In the genomic region with DNA sequence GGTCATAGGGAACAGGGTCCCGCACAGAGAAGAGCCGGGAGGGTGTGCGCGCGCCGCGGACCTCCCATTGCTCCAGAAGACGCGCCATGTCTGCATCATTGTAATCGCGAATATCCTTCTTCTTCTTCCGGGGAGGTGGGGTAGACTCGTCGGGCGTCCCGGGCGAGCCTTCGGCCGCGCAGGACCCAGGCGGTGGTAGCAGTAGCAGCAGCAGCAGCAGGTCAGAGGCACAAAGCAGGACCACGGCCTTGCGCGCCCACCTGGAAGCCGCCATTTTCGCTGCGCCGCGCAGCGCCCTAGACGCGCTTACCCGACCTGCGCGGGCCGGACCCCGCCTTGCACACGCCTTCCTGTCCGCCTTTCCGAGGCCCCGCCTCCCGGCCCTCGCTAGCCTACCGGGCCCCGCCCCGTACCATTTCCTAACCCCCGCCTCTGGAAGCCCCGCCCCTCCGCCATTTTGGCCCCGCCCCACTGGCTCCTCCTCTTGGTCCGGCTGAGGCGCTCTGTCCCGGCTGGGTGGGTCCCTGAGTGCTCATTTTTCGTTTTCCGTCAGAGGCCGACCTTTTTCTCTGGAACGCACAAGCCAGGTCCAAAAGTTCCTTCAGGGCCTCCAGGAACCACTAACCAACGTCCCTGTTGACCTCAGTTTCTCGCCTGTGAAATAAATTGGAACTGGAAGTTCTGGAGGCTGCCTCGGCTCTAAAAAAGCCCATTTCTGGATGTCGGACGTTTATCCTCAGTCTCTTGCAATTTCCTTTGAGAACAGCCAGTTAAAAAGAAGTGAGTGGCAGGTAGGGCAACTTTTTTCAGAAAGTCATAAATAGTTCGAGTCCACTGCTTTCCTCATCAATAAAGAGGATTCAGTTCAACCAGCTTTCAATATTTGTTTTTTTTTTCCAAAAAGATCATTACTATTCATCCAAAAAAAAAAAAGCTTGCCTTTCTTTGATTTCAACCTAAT, we compare ENCODE assay signal across 8 cellular contexts. TPM values are rescaled to one million over a fixed set of nuclear protein-coding genes. Genes with fewer than 3 reads are reported as not detected.
DNase-seq lines count a peak whose midpoint lies in the region; ATAC-seq and TF ChIP-seq lines count a peak whose summit lies in the region.

Gene MESD (minus strand): TSS at position 302 of the 961 bp plus-strand sequence. CDS start 28 bp downstream, at position 274.

- H3K27ac ChIP-seq in aorta (ENCODE audit: low read depth in 1 of 2, low read length in 2 of 2), result peak within 1 kb of the TSS; percentile 78 to 94

- H3K4me3 ChIP-seq in astrocyte of the cerebellum (ENCODE audit: low read depth, low read length) (peak within 1 kb of the TSS; percentile 91), aorta (ENCODE audit: low read length in 2 of 2) (peak within 1 kb of the TSS; percentile 83 to 92)

- WGBS in aorta, 2 donors, result 0 to 1% methylated on average over 57 to 63 of the region's 63 CpGs

- no peaks in the 10 kb centered on the region for H3K27me3 ChIP-seq in aorta (ENCODE audit: control insufficient read depth in 1 of 2, insufficient read depth in 2 of 2, low read length in 1 of 2)

- ATAC-seq in GM18517 (IDR thresholded peaks at IDR 0.05; ENCODE audit: unreplicated experiment) (peak; percentile 92), HG03039 (IDR thresholded peaks at IDR 0.05; ENCODE audit: unreplicated experiment) (peak; percentile 94), aorta (ENCODE audit: low FRiP score) (peak; percentile 99)

- H3K36me3 ChIP-seq in aorta (ENCODE audit: control insufficient read depth in 1 of 2, insufficient read depth in 2 of 2, low read length in 1 of 2), result peaks cover 0 to 2% of the 10 kb centered on the region in 2 donors

- TF ChIP-seq CTCF in astrocyte of the cerebellum (IDR thresholded peaks at IDR 0.05; ENCODE audit: low read depth, low read length, missing control alignments), result no peak

- H3K4me1 ChIP-seq in aorta (ENCODE audit: control insufficient read depth in 1 of 2, insufficient read depth in 2 of 2, low read length in 2 of 2), result peaks cover 0 to 5% of the 10 kb centered on the region in 2 donors

- in situ Hi-C loops in astrocyte of the cerebellum (cut with HindIII; ENCODE audit: low sequenced_read_pairs), result no loop called here

- no peaks in the 10 kb centered on the region for H3K9me3 ChIP-seq in aorta (ENCODE audit: control insufficient read depth, low read length)

- intact Hi-C loops in aorta (cut with DNase I), result no loop called here

- peak; percentile 93 to 97 for DNase-seq in NCI-H2081 (lab: John Stamatoyannopoulos, UW)
- DNase-seq in T-helper 9 cell, result peak; percentile 99
- DNase-seq in astrocyte of the cerebellum (ENCODE audit: low read depth), result peak; percentile 84
- peak; percentile 97 for DNase-seq in hepatic stellate cell (ENCODE audit: low spot score)
- DNase-seq in renal cortical epithelial cell (ENCODE audit: low read depth), result peak; percentile 77
- DNase-seq in aorta, result peak; percentile 99 to 100

RNA-seq across cellular contexts. Expression of gene MESD, which starts in this region (rescaled TPM):
- total RNA-seq in renal cortical epithelial cell, result 17.5 and 24.9 TPM in 2 replicates
- 10 to 100 TPM; 27.0 to 31.0 TPM for total RNA-seq in aorta
- polyA plus RNA-seq in aorta, result 10 to 100 TPM; 11.2 to 13.3 TPM

Comparison
In these comparisons a context has a peak if more than half of its experiments do, and no peak if none do; other contexts are left out.
1. Peak in every context shown above with its lines: DNase-seq, ATAC-seq, H3K4me3 ChIP-seq and H3K27ac ChIP-seq.